In genomic region chr11:75802913-75803820, GRCh38 we compare ENCODE assay signal across 8 cellular contexts. TPM values are rescaled to one million over a fixed set of nuclear protein-coding genes. Genes with fewer than 3 reads are reported as not detected.
DNase-seq lines count a peak whose midpoint lies in the region; ATAC-seq and TF ChIP-seq lines count a peak whose summit lies in the region.

No MANE protein-coding gene starts in this region.

- intact Hi-C loops in activated CD4-positive, alpha-beta T cell treated with anti-CD3 and anti-CD28 coated beads for 36 hours (cut with DNase I, micrococcal nuclease), result loop anchor here (1.0 to 5.0 kb wide), 4 partner anchors 64 to 516 kb away; no protein-coding TSS in a partner anchor
- intact Hi-C loops in left lung (cut with DNase I), result loop anchor here in 1 of 2 donors (5.0 kb wide), 1 partner anchor 64 kb away; no protein-coding TSS in a partner anchor

- H3K9me3 ChIP-seq in left lung, result no peaks in the 10 kb centered on the region

- peaks cover 0 to 13% of the 10 kb centered on the region in 2 donors for H3K36me3 ChIP-seq in left lung

- peak; percentile 54 for ATAC-seq in HG02852 (IDR thresholded peaks at IDR 0.05; ENCODE audit: unreplicated experiment)
- peak; percentile 92 for ATAC-seq in activated CD4-positive, alpha-beta T cell treated with anti-CD3 and anti-CD28 coated beads for 36 hours
- ATAC-seq in left lung, result peak; percentile 98
- no peak for ATAC-seq in HG03457 (IDR thresholded peaks at IDR 0.05; ENCODE audit: unreplicated experiment)

- no peak overlapping the region for H3K4me3 Mint-ChIP-seq in activated CD4-positive, alpha-beta T cell treated with anti-CD3 and anti-CD28 coated beads for 36 hours
- H3K4me3 Mint-ChIP-seq in chondrocyte (ENCODE audit: unreplicated experiment), result no peak overlapping the region

- H3K27ac ChIP-seq in left lung, result no peak overlapping the region

- peaks cover 0 to 11% of the 10 kb centered on the region in 2 donors for H3K4me1 ChIP-seq in left lung

- POLR2A ChIA-PET in activated CD4-positive, alpha-beta T cell treated with anti-CD3 and anti-CD28 coated beads for 36 hours (lab: Charles Lee), result no interaction called here

- peaks cover 10% of the 10 kb centered on the region for H3K4me1 Mint-ChIP-seq in activated CD4-positive, alpha-beta T cell treated with anti-CD3 and anti-CD28 coated beads for 36 hours
- no peaks in the 10 kb centered on the region for H3K4me1 Mint-ChIP-seq in chondrocyte (ENCODE audit: low read depth)

- H3K36me3 Mint-ChIP-seq in activated CD4-positive, alpha-beta T cell treated with anti-CD3 and anti-CD28 coated beads for 36 hours (ENCODE audit: low read depth), result no peaks in the 10 kb centered on the region
- H3K36me3 Mint-ChIP-seq in chondrocyte (ENCODE audit: low read depth), result no peaks in the 10 kb centered on the region

- no peak overlapping the region for H3K27ac Mint-ChIP-seq in activated CD4-positive, alpha-beta T cell treated with anti-CD3 and anti-CD28 coated beads for 36 hours
- no peak overlapping the region for H3K27ac Mint-ChIP-seq in chondrocyte (ENCODE audit: unreplicated experiment)

- no peak overlapping the region for H3K4me3 ChIP-seq in left lung

- no peaks in the 10 kb centered on the region for H3K27me3 Mint-ChIP-seq in activated CD4-positive, alpha-beta T cell treated with anti-CD3 and anti-CD28 coated beads for 36 hours
- no peaks in the 10 kb centered on the region for H3K27me3 Mint-ChIP-seq in chondrocyte (ENCODE audit: low read depth)

- DNase-seq in NCI-H345 treated with DMSO at 0.1 percent for 48 hours (lab: John Stamatoyannopoulos, UW; ENCODE audit: unreplicated experiment) (peak; percentile 26), chondrocyte (ENCODE audit: low spot score) (no peak), left lung (peak in 1 of 2 donors; percentile 76)
- peak; percentile 84 for DNase-seq in activated CD4-positive, alpha-beta T cell treated with anti-CD3 and anti-CD28 coated beads for 36 hours
- DNase-seq in stimulated activated CD4-positive, alpha-beta T cell treated with anti-CD3 and anti-CD28 coated beads, TNF-alpha, amount 100 ng/mL, for 1 hour (ENCODE audit: low read depth in 3 of 3, low spot score in 1 of 3), result peak; percentile 15 to 47 (median 44)

- peak; percentile 96 for TF ChIP-seq CTCF in GM12873 (IDR thresholded peaks at IDR 0.05; ENCODE audit: insufficient read depth, low read depth, low read length, missing control alignments)
- TF ChIP-seq CTCF in chondrocyte (IDR thresholded peaks at IDR 0.05), result peak; percentile 88
- TF ChIP-seq CTCF in left lung (IDR thresholded peaks at IDR 0.05), result peak; percentile 92 to 93

- CTCF ChIA-PET in activated CD4-positive, alpha-beta T cell treated with anti-CD3 and anti-CD28 coated beads for 36 hours (lab: Charles Lee), result interaction anchor here (0.7 to 4.3 kb wide), 22 partner anchors 9 to 456 kb away, joined by 3 to 79 read pairs (median 4); partner anchors contain the start of genes DGAT2 and UVRAG

- H3K27me3 ChIP-seq in left lung, result no peaks in the 10 kb centered on the region

- no peaks in the 10 kb centered on the region for H3K9me3 Mint-ChIP-seq in activated CD4-positive, alpha-beta T cell treated with anti-CD3 and anti-CD28 coated beads for 36 hours (ENCODE audit: low read depth)
- H3K9me3 Mint-ChIP-seq in chondrocyte (ENCODE audit: low read depth), result no peaks in the 10 kb centered on the region

RNA-seq across cellular contexts. Expression of gene UVRAG, which starts 11.8 kb away (rescaled TPM):
- 10 to 100 TPM; 11.4 to 13.4 TPM for total RNA-seq in activated CD4-positive, alpha-beta T cell treated with anti-CD3 and anti-CD28 coated beads for 36 hours
- total RNA-seq in chondrocyte (15.7 to 32.5 TPM (median 16.9 TPM) in 3 replicates), left lung (10 to 100 TPM; 29.6 to 36.0 TPM)

RNA-seq across cellular contexts. Expression of gene DGAT2, which starts 34.6 kb away (rescaled TPM):
- total RNA-seq in activated CD4-positive, alpha-beta T cell treated with anti-CD3 and anti-CD28 coated beads for 36 hours, result 1 to 10 TPM; 1.4 to 1.5 TPM
- total RNA-seq in chondrocyte, result 1.3 to 1.6 TPM in 2 of 3 replicates, not detected in the other
- total RNA-seq in left lung, result 10 to 100 TPM in 1 of 2 donors, 1 to 10 TPM in 1; 8.1 to 14.9 TPM
